ENCODE assay signal across 20 cellular contexts in the genomic region with DNA sequence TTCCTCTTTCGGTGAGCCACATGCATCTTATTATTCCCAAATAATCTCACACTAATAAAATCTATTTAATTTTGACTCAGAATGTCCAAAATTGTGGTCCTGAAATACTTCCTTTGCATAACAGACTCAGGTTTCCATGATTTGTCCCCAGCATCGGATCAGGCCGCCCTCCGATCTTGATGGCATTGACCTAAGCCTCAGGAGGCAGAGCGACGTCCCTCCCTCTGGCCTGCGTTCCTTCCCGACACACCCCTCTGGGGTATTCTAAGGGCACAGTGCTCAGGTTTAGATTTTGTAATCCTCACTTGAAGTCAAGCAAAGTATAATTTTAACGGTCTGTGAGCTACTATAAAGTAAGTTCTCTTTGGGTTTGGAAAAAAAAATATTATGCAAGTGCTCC.
DNase-seq lines count a peak whose midpoint lies in the region; ATAC-seq and TF ChIP-seq lines count a peak whose summit lies in the region.
"Had no signal": no experiment of that assay in that cellular context is flagged by ENCODE, and none has a peak within 500 bp of the region (broad histone marks: within the 10 kb centered on the region; RNA-seq: fewer than 3 reads in every experiment).

No MANE protein-coding gene starts in this region.

- H3K27ac Mint-ChIP-seq in osteocyte (ENCODE audit: unreplicated experiment): no peak overlapping the region
- H3K27ac Mint-ChIP-seq: B cell; CD8-positive, alpha-beta T cell; GM23338; H9 had no signal

- H3K27me3 ChIP-seq in right atrium auricular region (no peaks in the 10 kb centered on the region), left ventricle myocardium inferior (ENCODE audit: low read depth) (no peaks in the 10 kb centered on the region), lower lobe of right lung (ENCODE audit: low read depth) (no peaks in the 10 kb centered on the region)
- H3K27me3 ChIP-seq: BLaER1 had no signal

- H3K4me1 ChIP-seq in right atrium auricular region (no peaks in the 10 kb centered on the region), left ventricle myocardium inferior (no peaks in the 10 kb centered on the region), lower lobe of right lung (no peaks in the 10 kb centered on the region)
- H3K4me1 ChIP-seq: BLaER1, Caco-2 had no signal

- H3K27ac ChIP-seq in right atrium auricular region: no peak overlapping the region
- H3K27ac ChIP-seq in left ventricle myocardium inferior (replicated peaks): no peak overlapping the region
- H3K27ac ChIP-seq in lower lobe of right lung: no peak overlapping the region
- H3K27ac ChIP-seq: 22Rv1, BLaER1, C4-2B had no signal

- ATAC-seq in lower lobe of right lung: peak; percentile 77 to 79
- ATAC-seq: CD8-positive, alpha-beta T cell; GM12878; GM23338; HCT116 had no signal

- peaks cover 49% of the 10 kb centered on the region for H3K9me3 Mint-ChIP-seq in osteocyte (ENCODE audit: unreplicated experiment)
- H3K9me3 Mint-ChIP-seq: CD8-positive, alpha-beta T cell had no signal

- H3K4me3 Mint-ChIP-seq in osteocyte (ENCODE audit: unreplicated experiment): no peak overlapping the region
- H3K4me3 Mint-ChIP-seq: B cell; CD4-positive, CD25-positive, alpha-beta regulatory T cell; CD8-positive, alpha-beta T cell; GM23338; H9 had no signal

- no peak for TF ChIP-seq CTCF in right atrium auricular region (IDR thresholded peaks at IDR 0.05)
- no peak for TF ChIP-seq CTCF in left ventricle myocardium inferior (IDR thresholded peaks at IDR 0.05; ENCODE audit: borderline replicate concordance)
- no peak for TF ChIP-seq CTCF in lower lobe of right lung (IDR thresholded peaks at IDR 0.05)
- no peak for TF ChIP-seq CTCF in osteocyte (IDR thresholded peaks at IDR 0.05)

- H3K9me3 ChIP-seq in right atrium auricular region (peaks cover 0 to 2% of the 10 kb centered on the region in 2 donors), left ventricle myocardium inferior (replicated peaks) (peaks cover 11% of the 10 kb centered on the region), lower lobe of right lung (no peaks in the 10 kb centered on the region)
- H3K9me3 ChIP-seq: BLaER1, Caco-2 had no signal

- no peaks in the 10 kb centered on the region for H3K27me3 Mint-ChIP-seq in osteocyte (ENCODE audit: unreplicated experiment)
- H3K27me3 Mint-ChIP-seq: B cell; CD4-positive, CD25-positive, alpha-beta regulatory T cell had no signal

- no peaks in the 10 kb centered on the region for H3K36me3 Mint-ChIP-seq in osteocyte (ENCODE audit: unreplicated experiment)
- H3K36me3 Mint-ChIP-seq: CD4-positive, CD25-positive, alpha-beta regulatory T cell; CD8-positive, alpha-beta T cell had no signal

- peak; percentile 43 for DNase-seq in right atrium auricular region (ENCODE audit: low spot score)
- no peak for DNase-seq in left ventricle myocardium inferior
- no peak for DNase-seq in lower lobe of right lung
- DNase-seq in osteocyte (ENCODE audit: extremely low spot score, unreplicated experiment): peak; percentile 62
- DNase-seq in GM03348 (ENCODE audit: low spot score): no peak
- DNase-seq in T-helper 1 cell: no peak
- DNase-seq in UCSD-AML1 (lab: John Stamatoyannopoulos, UW; ENCODE audit: unreplicated experiment): no peak
- DNase-seq: Caco-2; CD4-positive, CD25-positive, alpha-beta regulatory T cell; CD8-positive, alpha-beta T cell; DMS153; DND-41; H9 had no signal

- H3K36me3 ChIP-seq in right atrium auricular region (no peaks in the 10 kb centered on the region), left ventricle myocardium inferior (no peaks in the 10 kb centered on the region), lower lobe of right lung (no peaks in the 10 kb centered on the region)
- H3K36me3 ChIP-seq: BLaER1 had no signal

- intact Hi-C loops in left ventricle myocardium inferior (cut with micrococcal nuclease) (no loop called here), lower lobe of right lung (cut with DNase I) (no loop called here)

- no peaks in the 10 kb centered on the region for H3K4me1 Mint-ChIP-seq in osteocyte (ENCODE audit: unreplicated experiment)
- H3K4me1 Mint-ChIP-seq: B cell; CD4-positive, CD25-positive, alpha-beta regulatory T cell; GM23338 had no signal

- H3K4me3 ChIP-seq in right atrium auricular region (no peak overlapping the region), left ventricle myocardium inferior (no peak overlapping the region), lower lobe of right lung (no peak overlapping the region)
- H3K4me3 ChIP-seq: BLaER1, GM12878, GM23338 had no signal

Comparison
In these comparisons a context has a peak if more than half of its experiments do, and no peak if none do; other contexts are left out.
1. DNase-seq: peak in right atrium auricular region (single experiment) and osteocyte (single experiment); none in left ventricle myocardium inferior (single experiment), lower lobe of right lung (single experiment), GM03348 (single experiment), T-helper 1 cell (0 of 5) and UCSD-AML1 (single experiment).